Comparison of ENCODE assay signal across 24 cellular contexts in genomic region chrX:39011454-39012204, GRCh38.
DNase-seq lines count a peak whose midpoint lies in the region; ATAC-seq, FAIRE-seq and TF ChIP-seq lines count a peak whose summit lies in the region.
"Had no signal": no experiment of that assay in that cellular context is flagged by ENCODE, and none has a peak within 500 bp of the region (broad histone marks: within the 10 kb centered on the region; RNA-seq: fewer than 3 reads in every experiment).

No MANE protein-coding gene starts in this region.

- no peak for ATAC-seq in activated T-cell treated with anti-CD3 and anti-CD28 coated beads, Interleukin-2, amount 50 U/mL, for 72 hours (replicated peaks in 1 of 2)
- ATAC-seq in CD4-positive, alpha-beta T cell (ENCODE audit: poor library complexity) = no peak
- ATAC-seq: lower lobe of right lung had no signal

- POLR2A ChIA-PET in CD4-positive, alpha-beta T cell (lab: Charles Lee) = no interaction called here

- H3K27ac ChIP-seq in mammary epithelial cell (ENCODE audit: insufficient read depth, low read depth, low read length) (no peak overlapping the region), keratinocyte (ENCODE audit: control insufficient read depth, insufficient read depth, low read length) (no peak overlapping the region)
- H3K27ac ChIP-seq in CD4-positive, alpha-beta T cell (ENCODE audit: low read depth, low read length) = no peak overlapping the region
- H3K27ac ChIP-seq: lower lobe of right lung, neutrophil had no signal

- H3K9me3 ChIP-seq in mammary epithelial cell (replicated peaks; ENCODE audit: insufficient read depth, low read length) = no peaks in the 10 kb centered on the region
- no peaks in the 10 kb centered on the region for H3K9me3 ChIP-seq in keratinocyte (ENCODE audit: control insufficient read depth, low read depth, low read length)
- no peaks in the 10 kb centered on the region for H3K9me3 ChIP-seq in skeletal muscle satellite cell (replicated peaks; ENCODE audit: low read length)
- H3K9me3 ChIP-seq in CD4-positive, alpha-beta T cell (ENCODE audit: control insufficient read depth, low read length) = no peaks in the 10 kb centered on the region
- H3K9me3 ChIP-seq: HAP-1, lower lobe of right lung, neutrophil, SK-N-SH had no signal

- H3K4me2 ChIP-seq in mammary epithelial cell (ENCODE audit: insufficient read depth, low read depth, low read length) (no peak overlapping the region), keratinocyte (ENCODE audit: control insufficient read depth, extremely low read depth, insufficient read depth, low read depth, low read length) (no peak overlapping the region), skeletal muscle satellite cell (ENCODE audit: low read length) (peak overlapping the region; percentile 44)
- H3K4me2 ChIP-seq: SK-N-SH had no signal

- no TSS peak for BruUV-seq in mammary epithelial cell (replicated peaks; lab: Mats Ljungman, UMichigan)

- H2AFZ ChIP-seq in mammary epithelial cell (ENCODE audit: low read depth, low read length) = no peak overlapping the region
- peak overlapping the region; percentile 20 for H2AFZ ChIP-seq in keratinocyte (ENCODE audit: control insufficient read depth, low read length)

- H3K4me1 Mint-ChIP-seq in activated T-cell treated with anti-CD3 and anti-CD28 coated beads, Interleukin-2, amount 50 U/mL, for 72 hours (ENCODE audit: low read depth) = no peaks in the 10 kb centered on the region
- H3K4me1 Mint-ChIP-seq in CD4-positive, alpha-beta T cell (ENCODE audit: low read depth) = no peaks in the 10 kb centered on the region
- H3K4me1 Mint-ChIP-seq: activated naive CD4-positive, alpha-beta T cell treated with anti-CD3 and anti-CD28 coated beads, Interleukin-2, amount 50 U/mL, for 24 hours had no signal

- H3K27ac Mint-ChIP-seq in activated T-cell treated with anti-CD3 and anti-CD28 coated beads, Interleukin-2, amount 50 U/mL, for 72 hours = no peak overlapping the region
- no peak overlapping the region for H3K27ac Mint-ChIP-seq in CD4-positive, alpha-beta T cell
- H3K27ac Mint-ChIP-seq: activated naive CD4-positive, alpha-beta T cell treated with anti-CD3 and anti-CD28 coated beads, Interleukin-2, amount 50 U/mL, for 24 hours had no signal

- H4K20me1 ChIP-seq in mammary epithelial cell (ENCODE audit: insufficient read depth, low read length) (no peaks in the 10 kb centered on the region), keratinocyte (ENCODE audit: control insufficient read depth, extremely low read depth, insufficient read depth, low read length) (no peaks in the 10 kb centered on the region)

- dilution Hi-C loops in mammary epithelial cell (cut with HindIII; ENCODE audit: low sequenced_read_pairs) = no loop called here
- dilution Hi-C loops in keratinocyte (cut with MboI; ENCODE audit: extremely low pct_ligation_motif_present, low sequenced_read_pairs) = no loop called here

- no peaks in the 10 kb centered on the region for H3K36me3 ChIP-seq in mammary epithelial cell (ENCODE audit: insufficient read depth, low read length)
- no peaks in the 10 kb centered on the region for H3K36me3 ChIP-seq in keratinocyte (ENCODE audit: control insufficient read depth in 2 of 2, extremely low read depth in 1 of 2, insufficient read depth in 2 of 2, low read length in 2 of 2)
- H3K36me3 ChIP-seq in skeletal muscle satellite cell (ENCODE audit: insufficient read depth, low read length) = no peaks in the 10 kb centered on the region
- H3K36me3 ChIP-seq: HAP-1, lower lobe of right lung, neutrophil had no signal

- CTCF ChIA-PET in mammary epithelial cell (lab: Charles Lee; ENCODE audit: low non-redundant PET) = no interaction called here
- CTCF ChIA-PET in CD4-positive, alpha-beta T cell (lab: Charles Lee) = no interaction called here

- 55% methylated on average over 8 of the region's 8 CpGs for WGBS in mammary epithelial cell (ENCODE audit: low coverage, missing lambda C conversion rate)

- no peak overlapping the region for H3K4me3 Mint-ChIP-seq in activated T-cell treated with anti-CD3 and anti-CD28 coated beads, Interleukin-2, amount 50 U/mL, for 72 hours
- H3K4me3 Mint-ChIP-seq in CD4-positive, alpha-beta T cell = no peak overlapping the region
- H3K4me3 Mint-ChIP-seq: activated naive CD4-positive, alpha-beta T cell treated with anti-CD3 and anti-CD28 coated beads, Interleukin-2, amount 50 U/mL, for 24 hours had no signal

- no peaks in the 10 kb centered on the region for H3K4me1 ChIP-seq in mammary epithelial cell (ENCODE audit: insufficient read depth, low read length)
- peaks cover 4% of the 10 kb centered on the region for H3K4me1 ChIP-seq in keratinocyte (ENCODE audit: control insufficient read depth, extremely low read depth, insufficient read depth, low read length)
- peaks cover 19% of the 10 kb centered on the region for H3K4me1 ChIP-seq in skeletal muscle satellite cell (ENCODE audit: control insufficient read depth, insufficient read depth, low read length)
- H3K4me1 ChIP-seq: HAP-1, lower lobe of right lung had no signal

- H3K27me3 ChIP-seq in mammary epithelial cell (ENCODE audit: insufficient read depth, low read length) (peaks cover 4% of the 10 kb centered on the region), keratinocyte (ENCODE audit: control insufficient read depth, extremely low read depth, insufficient read depth, low read length) (no peaks in the 10 kb centered on the region), skeletal muscle satellite cell (ENCODE audit: control insufficient read depth, insufficient read depth, low read length) (peaks cover 4% of the 10 kb centered on the region)
- no peaks in the 10 kb centered on the region for H3K27me3 ChIP-seq in CD4-positive, alpha-beta T cell (ENCODE audit: control insufficient read depth, insufficient read depth, low read length)
- H3K27me3 ChIP-seq: neutrophil had no signal

- H3K27me3 Mint-ChIP-seq in activated T-cell treated with anti-CD3 and anti-CD28 coated beads, Interleukin-2, amount 50 U/mL, for 72 hours (ENCODE audit: low read depth) = peaks cover 21% of the 10 kb centered on the region
- no peaks in the 10 kb centered on the region for H3K27me3 Mint-ChIP-seq in CD4-positive, alpha-beta T cell
- H3K27me3 Mint-ChIP-seq: activated naive CD4-positive, alpha-beta T cell treated with anti-CD3 and anti-CD28 coated beads, Interleukin-2, amount 50 U/mL, for 24 hours had no signal

- H3K4me3 ChIP-seq in mammary epithelial cell (replicated peaks in 1 of 3; ENCODE audit: insufficient read depth in 1 of 3, low read depth in 2 of 3, low read length in 3 of 3) (no peak overlapping the region), keratinocyte (ENCODE audit: control insufficient read depth in 2 of 3, extremely low read depth in 1 of 3, insufficient read depth in 2 of 3, low read depth in 1 of 3, low read length in 3 of 3) (no peak overlapping the region), skeletal muscle satellite cell (ENCODE audit: low read length) (no peak overlapping the region)
- H3K4me3 ChIP-seq: HAP-1, lower lobe of right lung had no signal

- DNase-seq in HT1080 (ENCODE audit: low read depth) (peak; percentile 0), mammary epithelial cell (peak; percentile 16), keratinocyte (ENCODE audit: low read depth, low spot score) (no peak), midbrain (lab: John Stamatoyannopoulos, UW) (no peak), GM19240 (ENCODE audit: insufficient read length, low spot score) (no peak)
- DNase-seq in activated T-cell treated with anti-CD3 and anti-CD28 coated beads, Interleukin-2, amount 50 U/mL, for 72 hours = no peak
- DNase-seq in CD4-positive, alpha-beta T cell = no peak
- DNase-seq: activated CD4-positive, alpha-beta T cell treated with anti-CD3 and anti-CD28 coated beads for 4 hours; activated T-cell treated with anti-CD3 and anti-CD28 coated beads for 4 hours; AML-193; effector CD4-positive, alpha-beta T cell; GDM1; lower lobe of right lung; NCI-H2029 treated with DMSO at 0.1 percent for 48 hours; NCI-H524 treated with DMSO at 0.1 percent for 48 hours; SK-N-SH; T1000 had no signal

- TF ChIP-seq CTCF in mammary epithelial cell (conservative IDR thresholded peaks at IDR 0.05 in 1 of 2, IDR thresholded peaks at IDR 0.05 in 1 of 2; ENCODE audit: extremely low read depth in 1 of 2, insufficient read depth in 1 of 2, low read depth in 1 of 2, low read length in 2 of 2) (no peak), keratinocyte (optimal IDR thresholded peaks at IDR 0.05 in 1 of 3, IDR thresholded peaks at IDR 0.05 in 1 of 3, conservative IDR thresholded peaks at IDR 0.05 in 1 of 3; ENCODE audit: extremely low read depth in 1 of 3, insufficient read depth in 2 of 3, low read length in 3 of 3) (no peak)
- TF ChIP-seq CTCF in CD4-positive, alpha-beta T cell (IDR thresholded peaks at IDR 0.05) = no peak

- H3K9ac ChIP-seq in mammary epithelial cell (ENCODE audit: insufficient read depth, low read length) (no peak overlapping the region), keratinocyte (ENCODE audit: control insufficient read depth, extremely low read depth, insufficient read depth, low read length) (no peak overlapping the region), skeletal muscle satellite cell (ENCODE audit: low read depth, low read length) (no peak overlapping the region)
- H3K9ac ChIP-seq: SK-N-SH had no signal

- no peak for FAIRE-seq in keratinocyte (lab: Jason Lieb, UNC)
- FAIRE-seq: D721Med, GM12892, HTR-8/SVneo had no signal

- intact Hi-C loops in mammary epithelial cell (cut with micrococcal nuclease) = no loop called here
- intact Hi-C loops in CD4-positive, alpha-beta T cell (cut with DNase I, micrococcal nuclease) = no loop called here

- H3K36me3 Mint-ChIP-seq in activated T-cell treated with anti-CD3 and anti-CD28 coated beads, Interleukin-2, amount 50 U/mL, for 72 hours (ENCODE audit: insufficient read depth in 2 of 2) = no peaks in the 10 kb centered on the region
- no peaks in the 10 kb centered on the region for H3K36me3 Mint-ChIP-seq in CD4-positive, alpha-beta T cell (ENCODE audit: low read depth)

- no peaks in the 10 kb centered on the region for H3K9me3 Mint-ChIP-seq in activated T-cell treated with anti-CD3 and anti-CD28 coated beads, Interleukin-2, amount 50 U/mL, for 72 hours
- no peaks in the 10 kb centered on the region for H3K9me3 Mint-ChIP-seq in CD4-positive, alpha-beta T cell
- H3K9me3 Mint-ChIP-seq: activated naive CD4-positive, alpha-beta T cell treated with anti-CD3 and anti-CD28 coated beads, Interleukin-2, amount 50 U/mL, for 24 hours had no signal

- in situ Hi-C loops in mammary epithelial cell (cut with MboI; ENCODE audit: low sequenced_read_pairs in 2 of 2) = no loop called here

- no peaks in the 10 kb centered on the region for H3K9me1 ChIP-seq in keratinocyte (ENCODE audit: control insufficient read depth, extremely low read depth, insufficient read depth, low read length)

- H3K79me2 ChIP-seq in mammary epithelial cell (ENCODE audit: insufficient read depth, low read length) = no peaks in the 10 kb centered on the region
- H3K79me2 ChIP-seq in keratinocyte (ENCODE audit: control insufficient read depth, insufficient read depth, low read length) = no peaks in the 10 kb centered on the region

Comparison
In these comparisons a context has a peak if more than half of its experiments do, and no peak if none do; other contexts are left out.
1. DNase-seq: peak in HT1080 (single experiment) and mammary epithelial cell (single experiment); none in keratinocyte (single experiment), activated T-cell treated with anti-CD3 and anti-CD28 coated beads, Interleukin-2, amount 50 U/mL, for 72 hours (0 of 2), midbrain (single experiment), CD4-positive, alpha-beta T cell (0 of 10) and GM19240 (single experiment).